ENCODE assay signal across 13 cellular contexts in genomic region chr2:108968619-108969018, GRCh38. TPM values are rescaled to one million over a fixed set of nuclear protein-coding genes. Genes with fewer than 3 reads are reported as not detected.
DNase-seq lines count a peak whose midpoint lies in the region; TF ChIP-seq lines count a peak whose summit lies in the region.
"Had no signal": no experiment of that assay in that cellular context is flagged by ENCODE, and none has a peak within 500 bp of the region (broad histone marks: within the 10 kb centered on the region; RNA-seq: fewer than 3 reads in every experiment).

No MANE protein-coding gene starts in this region.

- H3K36me3 Mint-ChIP-seq in activated naive CD4-positive, alpha-beta T cell treated with anti-CD3 and anti-CD28 coated beads, Interleukin-2, amount 10 ng/mL, durations not matched to agents 7 days and 5 days = no peaks in the 10 kb centered on the region
- H3K36me3 Mint-ChIP-seq in type B pancreatic cell (no peaks in the 10 kb centered on the region), HFFc6 (ENCODE audit: low read depth) (no peaks in the 10 kb centered on the region)

- H3K27me3 Mint-ChIP-seq in activated naive CD4-positive, alpha-beta T cell treated with anti-CD3 and anti-CD28 coated beads, Interleukin-2, amount 10 ng/mL, durations not matched to agents 7 days and 5 days = peaks cover 4% of the 10 kb centered on the region
- no peaks in the 10 kb centered on the region for H3K27me3 Mint-ChIP-seq in type B pancreatic cell
- peaks cover 50% of the 10 kb centered on the region for H3K27me3 Mint-ChIP-seq in HFFc6 (ENCODE audit: insufficient read depth)

- peak; percentile 33 for DNase-seq in activated naive CD4-positive, alpha-beta T cell treated with anti-CD3 and anti-CD28 coated beads, Interleukin-2, amount 10 ng/mL, durations not matched to agents 7 days and 5 days
- DNase-seq in activated naive CD4-positive, alpha-beta T cell treated with anti-CD3 and anti-CD28 coated beads, Interleukin-2, amount 50 U/mL, for 16 hours = no peak
- DNase-seq in SW480 (ENCODE audit: low spot score) (peak; percentile 82), iris pigment epithelial cell (ENCODE audit: low read depth) (peak; percentile 14), type B pancreatic cell (ENCODE audit: extremely low spot score, unreplicated experiment) (no peak), HFFc6 (no peak), epidermal melanocyte (ENCODE audit: insufficient read length, low spot score) (no peak), H7 (no peak)
- DNase-seq: activated CD4-positive, alpha-beta T cell treated with anti-CD3 and anti-CD28 coated beads, Interleukin-2, amount 50 U/mL, for 4 hours; H9; NCI-H146; NK-92 treated with Interleukin-12 subunit alpha and Interleukin-12 subunit beta, amount 100 ng/mL, for 24 hours; SW 1271 had no signal

- H3K27me3 ChIP-seq in H7 (ENCODE audit: control insufficient read depth, insufficient read depth, low read length) = no peaks in the 10 kb centered on the region

- TF ChIP-seq CTCF in type B pancreatic cell (conservative IDR thresholded peaks at IDR 0.05) (no peak), HFFc6 (IDR thresholded peaks at IDR 0.05) (no peak)

- H3K4me3 ChIP-seq in H7 (ENCODE audit: insufficient read depth, low read depth, low read length) = no peak overlapping the region

- no peak overlapping the region for H3K4me3 Mint-ChIP-seq in activated naive CD4-positive, alpha-beta T cell treated with anti-CD3 and anti-CD28 coated beads, Interleukin-2, amount 10 ng/mL, durations not matched to agents 7 days and 5 days
- H3K4me3 Mint-ChIP-seq in type B pancreatic cell (no peak overlapping the region), HFFc6 (no peak overlapping the region)
- H3K4me3 Mint-ChIP-seq: H9 had no signal

- CTCF ChIA-PET in activated naive CD4-positive, alpha-beta T cell treated with anti-CD3 and anti-CD28 coated beads, Interleukin-2, amount 10 ng/mL, durations not matched to agents 7 days and 5 days (lab: Charles Lee) = interaction anchor here (1.0 to 1.7 kb wide), 6 partner anchors 9 to 40 kb away, joined by 3 to 10 read pairs (median 4); partner anchors contain the start of gene EDAR

- H3K9me3 Mint-ChIP-seq in activated naive CD4-positive, alpha-beta T cell treated with anti-CD3 and anti-CD28 coated beads, Interleukin-2, amount 10 ng/mL, durations not matched to agents 7 days and 5 days = no peaks in the 10 kb centered on the region
- H3K9me3 Mint-ChIP-seq in type B pancreatic cell (no peaks in the 10 kb centered on the region), HFFc6 (no peaks in the 10 kb centered on the region)
- H3K9me3 Mint-ChIP-seq: H9 had no signal

- peaks cover 73% of the 10 kb centered on the region for H3K4me1 Mint-ChIP-seq in activated naive CD4-positive, alpha-beta T cell treated with anti-CD3 and anti-CD28 coated beads, Interleukin-2, amount 10 ng/mL, durations not matched to agents 7 days and 5 days
- H3K4me1 Mint-ChIP-seq in type B pancreatic cell (ENCODE audit: unreplicated experiment) (peaks cover 59% of the 10 kb centered on the region), HFFc6 (ENCODE audit: low read depth) (peaks cover 15% of the 10 kb centered on the region)

- no peaks in the 10 kb centered on the region for H3K36me3 ChIP-seq in H7 (replicated peaks; ENCODE audit: control insufficient read depth, insufficient read depth, low read length)

- H3K27ac Mint-ChIP-seq in activated naive CD4-positive, alpha-beta T cell treated with anti-CD3 and anti-CD28 coated beads, Interleukin-2, amount 10 ng/mL, durations not matched to agents 7 days and 5 days = no peak overlapping the region
- H3K27ac Mint-ChIP-seq in type B pancreatic cell = peak overlapping the region; percentile 78
- no peak overlapping the region for H3K27ac Mint-ChIP-seq in HFFc6
- H3K27ac Mint-ChIP-seq: H9 had no signal

RNA-seq across cellular contexts. Expression of gene EDAR, which starts 20.4 kb away (rescaled TPM):
- total RNA-seq in type B pancreatic cell (ENCODE audit: low replicate concordance) = 4.8 and 5.1 TPM in 2 replicates
- not detected for total RNA-seq in HFFc6 (2021; fragmentation: NEBNext Ultra II Directional; extraction: Animal tissue kit (Norgen Biotek cat#: 25700))
- total RNA-seq in H7 (2014; rRNA removed; shearing (Covaris generic)) = 0.03 and 0.11 TPM in 2 replicates
- total RNA-seq: H9 had no signal

Comparison
In these comparisons a context has a peak if more than half of its experiments do, and no peak if none do; other contexts are left out.
1. DNase-seq: peak in activated naive CD4-positive, alpha-beta T cell treated with anti-CD3 and anti-CD28 coated beads, Interleukin-2, amount 10 ng/mL, durations not matched to agents 7 days and 5 days (single experiment), SW480 (single experiment) and iris pigment epithelial cell (single experiment); none in activated naive CD4-positive, alpha-beta T cell treated with anti-CD3 and anti-CD28 coated beads, Interleukin-2, amount 50 U/mL, for 16 hours (single experiment), type B pancreatic cell (single experiment), HFFc6 (single experiment), epidermal melanocyte (single experiment) and H7 (single experiment).